1 cellular context compared by ENCODE assay signal in genomic region chr17:36602030-36602737, GRCh38.
TF ChIP-seq lines count a peak whose summit lies in the region.

No MANE protein-coding gene starts in this region.

TF ChIP-seq in H1, 55 proteins besides CTCF, POLR2A, EP300 and RAD21:
- TF ChIP-seq KDM4A (IDR thresholded peaks at IDR 0.05; ENCODE audit: low read depth, low read length, severe bottlenecking) (peak; percentile 34), RNF2 (IDR thresholded peaks at IDR 0.05; ENCODE audit: borderline replicate concordance, low read depth, low read length, missing control alignments, poor library complexity, severe bottlenecking) (no peak)
